In genomic region chr18:7914834-7915670, GRCh38 we compare ENCODE assay signal across 1 cellular context.
TF ChIP-seq lines count a peak whose summit lies in the region.

No MANE protein-coding gene starts in this region.

TF ChIP-seq in liver, 16 proteins besides CTCF, POLR2A, EP300 and RAD21 (continued from another document):
- TF ChIP-seq GABPA (IDR thresholded peaks at IDR 0.05 in 1 of 2, conservative IDR thresholded peaks at IDR 0.05 in 1 of 2) (no peak), ATF3 (IDR thresholded peaks at IDR 0.05) (no peak), FOXA1 (IDR thresholded peaks at IDR 0.05) (no peak), FOXA2 (IDR thresholded peaks at IDR 0.05) (no peak), SP1 (IDR thresholded peaks at IDR 0.05) (peak; percentile 75), EGR1 (IDR thresholded peaks at IDR 0.05; ENCODE audit: low read depth in 2 of 2) (no peak), RXRA (IDR thresholded peaks at IDR 0.05) (peak in 1 of 2 donors; percentile 17), HNF4A (conservative IDR thresholded peaks at IDR 0.05) (peak; percentile 87 to 90), NR2F2 (IDR thresholded peaks at IDR 0.05) (no peak), ZBTB33 (IDR thresholded peaks at IDR 0.05) (no peak)
